ENCODE assay signal across 8 cellular contexts in the genomic region with DNA sequence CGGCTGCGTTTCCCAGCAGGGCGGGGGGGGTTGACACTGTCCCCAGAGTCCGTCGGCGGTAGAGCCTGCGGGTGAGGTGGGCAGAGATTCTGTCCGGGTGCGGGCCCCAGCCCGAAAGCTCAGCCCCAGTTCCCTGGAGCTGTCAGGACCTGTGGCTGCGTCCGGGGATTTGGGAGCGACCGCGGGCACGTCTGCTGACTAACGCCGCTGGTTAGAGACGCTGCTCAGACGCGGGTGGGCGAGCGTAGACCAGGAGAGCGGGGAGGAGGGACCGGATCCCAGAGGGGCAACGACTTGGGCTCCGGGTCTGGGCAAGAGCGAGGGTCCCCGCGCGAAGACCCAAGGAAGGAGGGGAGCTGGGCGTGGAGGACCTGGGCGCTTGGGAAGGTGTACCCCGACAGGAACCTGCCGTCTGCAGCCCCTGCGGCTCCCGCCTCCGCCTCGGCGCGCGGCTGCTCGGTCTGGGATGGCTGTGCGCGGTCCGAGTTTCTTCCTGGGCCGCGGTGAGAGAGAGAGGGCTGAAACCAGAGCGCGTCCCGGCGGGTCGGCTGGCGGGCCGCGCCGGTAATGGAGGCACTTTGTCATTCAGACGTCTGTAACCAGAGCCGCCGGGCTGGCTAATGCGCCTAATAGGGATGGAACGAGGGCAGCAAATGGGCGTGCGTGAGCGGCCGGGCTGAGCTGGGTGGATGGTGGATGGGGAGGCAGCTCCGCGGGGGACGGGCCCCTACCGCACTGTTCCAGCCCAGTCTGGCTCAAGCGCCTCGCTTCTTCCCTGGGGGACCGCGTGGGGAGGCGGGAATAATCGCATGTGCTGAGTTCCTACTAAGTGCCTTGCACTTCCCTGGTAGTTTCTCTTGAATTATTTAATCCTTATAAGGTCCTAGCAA. TPM values are rescaled to one million over a fixed set of nuclear protein-coding genes. Genes with fewer than 3 reads are reported as not detected.
DNase-seq lines count a peak whose midpoint lies in the region; ATAC-seq, FAIRE-seq and TF ChIP-seq lines count a peak whose summit lies in the region.

No MANE protein-coding gene starts in this region.

- H3K9me3 Mint-ChIP-seq in activated CD4-positive, alpha-beta memory T cell treated with anti-CD3 and anti-CD28 coated beads, Interleukin-2, amount 10 ng/mL, durations not matched to agents 7 days and 5 days = no peaks in the 10 kb centered on the region

- peaks cover 24% of the 10 kb centered on the region for H3K4me1 Mint-ChIP-seq in activated CD4-positive, alpha-beta memory T cell treated with anti-CD3 and anti-CD28 coated beads, Interleukin-2, amount 10 ng/mL, durations not matched to agents 7 days and 5 days

- FAIRE-seq in GM12892 (lab: Jason Lieb, UNC) = no peak

- WGBS in neuronal stem cell (ENCODE audit: extremely low coverage in 2 of 2, insufficient read length in 2 of 2, insufficient replicate concordance in 1 of 2), 2 donors = no CpG with 5 or more reads among the region's 76 CpGs

- no peak for ATAC-seq in HG03045 (IDR thresholded peaks at IDR 0.05; ENCODE audit: unreplicated experiment)
- no peak for ATAC-seq in GM21825 (IDR thresholded peaks at IDR 0.05; ENCODE audit: unreplicated experiment)

- POLR2A ChIA-PET in activated CD4-positive, alpha-beta memory T cell treated with anti-CD3 and anti-CD28 coated beads, Interleukin-2, amount 10 ng/mL, durations not matched to agents 7 days and 5 days (lab: Charles Lee) = no interaction called here

- peak overlapping the region; percentile 93 for H2AFZ ChIP-seq in neuronal stem cell (ENCODE audit: low read length)

- no peak overlapping the region for H3K27ac Mint-ChIP-seq in activated CD4-positive, alpha-beta memory T cell treated with anti-CD3 and anti-CD28 coated beads, Interleukin-2, amount 10 ng/mL, durations not matched to agents 7 days and 5 days

- peak overlapping the region; percentile 98 for H3K4me2 ChIP-seq in neuronal stem cell (ENCODE audit: insufficient read depth, low read length, poor library complexity, severe bottlenecking)

- H3K18ac ChIP-seq in neuronal stem cell (ENCODE audit: low read length) = peak overlapping the region; percentile 95

- H2BK120ac ChIP-seq in neuronal stem cell (ENCODE audit: low read depth, low read length) = no peak overlapping the region

- H3K23ac ChIP-seq in neuronal stem cell (ENCODE audit: low read depth, low read length, poor library complexity) = peak overlapping the region; percentile 34

- H3K14ac ChIP-seq in neuronal stem cell (ENCODE audit: low read length) = peak overlapping the region; percentile 58

- no peaks in the 10 kb centered on the region for H3K9me3 ChIP-seq in neuronal stem cell (replicated peaks in 1 of 2; ENCODE audit: control insufficient read depth in 2 of 2, insufficient read depth in 1 of 2, low read depth in 1 of 2, low read length in 2 of 2)

- H4K91ac ChIP-seq in neuronal stem cell (ENCODE audit: low read depth, low read length, poor library complexity) = peak overlapping the region; percentile 93

- no peak for TF ChIP-seq POLR2A in GM12892 (IDR thresholded peaks at IDR 0.05; ENCODE audit: low read depth, low read length)

- peak overlapping the region; percentile 30 for H2AK5ac ChIP-seq in neuronal stem cell (ENCODE audit: low read depth, low read length)

- H2BK5ac ChIP-seq in neuronal stem cell (ENCODE audit: low read length) = peak overlapping the region; percentile 45

- CTCF ChIA-PET in activated CD4-positive, alpha-beta memory T cell treated with anti-CD3 and anti-CD28 coated beads, Interleukin-2, amount 10 ng/mL, durations not matched to agents 7 days and 5 days (lab: Charles Lee) = interaction anchor here (1.0 to 2.1 kb wide), 7 partner anchors 28 to 199 kb away, joined by 3 to 23 read pairs (median 3); no protein-coding TSS in a partner anchor

- peak overlapping the region; percentile 81 for H3K9ac ChIP-seq in neuronal stem cell (ENCODE audit: low read depth, low read length, poor library complexity)

- H3K36me3 Mint-ChIP-seq in activated CD4-positive, alpha-beta memory T cell treated with anti-CD3 and anti-CD28 coated beads, Interleukin-2, amount 10 ng/mL, durations not matched to agents 7 days and 5 days (ENCODE audit: low read depth) = no peaks in the 10 kb centered on the region

- no peaks in the 10 kb centered on the region for H3K36me3 ChIP-seq in neuronal stem cell (replicated peaks in 1 of 2; ENCODE audit: control insufficient read depth in 2 of 2, insufficient read depth in 2 of 2, low read length in 2 of 2)

- no peak for TF ChIP-seq CTCF in fibroblast of the aortic adventitia (IDR thresholded peaks at IDR 0.05; ENCODE audit: insufficient read depth, low read length)

- H3K79me1 ChIP-seq in neuronal stem cell (ENCODE audit: low read depth, low read length) = peaks cover 2% of the 10 kb centered on the region

- H2BK15ac ChIP-seq in neuronal stem cell (ENCODE audit: low read length) = peak overlapping the region; percentile 59

- H3K27me3 Mint-ChIP-seq in activated CD4-positive, alpha-beta memory T cell treated with anti-CD3 and anti-CD28 coated beads, Interleukin-2, amount 10 ng/mL, durations not matched to agents 7 days and 5 days = peaks cover 76% of the 10 kb centered on the region

- H4K8ac ChIP-seq in neuronal stem cell (ENCODE audit: low read depth, low read length) = no peak overlapping the region

- peak overlapping the region; percentile 29 for H3K4me3 Mint-ChIP-seq in activated CD4-positive, alpha-beta memory T cell treated with anti-CD3 and anti-CD28 coated beads, Interleukin-2, amount 10 ng/mL, durations not matched to agents 7 days and 5 days

- no peak overlapping the region for H3K27ac ChIP-seq in neuronal stem cell (replicated peaks; ENCODE audit: low read length)

- no peak overlapping the region for H3K4ac ChIP-seq in neuronal stem cell (ENCODE audit: low read length)

- peaks cover 12 to 15% of the 10 kb centered on the region in 2 donors for H3K4me1 ChIP-seq in neuronal stem cell (ENCODE audit: control insufficient read depth in 2 of 2, insufficient read depth in 1 of 2, low read depth in 1 of 2, low read length in 2 of 2)

- DNase-seq in activated CD4-positive, alpha-beta T cell treated with anti-CD3 and anti-CD28 coated beads for 4 hours = peak; percentile 9 to 17
- DNase-seq in activated CD4-positive, alpha-beta T cell treated with anti-CD3 and anti-CD28 coated beads for 1 hour = no peak
- no peak for DNase-seq in activated CD4-positive, alpha-beta memory T cell treated with anti-CD3 and anti-CD28 coated beads, Interleukin-2, amount 10 ng/mL, durations not matched to agents 7 days and 5 days
- DNase-seq in fibroblast of the aortic adventitia (ENCODE audit: low read depth) (no peak), neuronal stem cell (ENCODE audit: low spot score) (peak; percentile 71), GM12892 (ENCODE audit: insufficient read length) (no peak)

- H3K27me3 ChIP-seq in neuronal stem cell (ENCODE audit: control insufficient read depth in 3 of 3, insufficient read depth in 3 of 3, low read depth in 1 of 3, low read length in 3 of 3) = peaks cover 11 to 88% (median 24%) of the 10 kb centered on the region in 3 experiments

- H3K4me3 ChIP-seq in fibroblast of the aortic adventitia (ENCODE audit: low read depth, low read length) (peak overlapping the region; percentile 22), neuronal stem cell (ENCODE audit: low read length in 2 of 2) (peak overlapping the region; percentile 37 to 92)

- H2BK12ac ChIP-seq in neuronal stem cell (ENCODE audit: low read length) = no peak overlapping the region

RNA-seq across cellular contexts. Expression of a gene that starts 2.3 kb away (rescaled TPM):
- total RNA-seq in activated CD4-positive, alpha-beta memory T cell treated with anti-CD3 and anti-CD28 coated beads, Interleukin-2, amount 10 ng/mL, durations not matched to agents 7 days and 5 days = under 1 TPM; 0.33 to 0.58 TPM
- total RNA-seq in fibroblast of the aortic adventitia (ENCODE audit: low replicate concordance) = 3.3 TPM in 1 of 2 replicates, not detected in the other
- polyA plus RNA-seq in neuronal stem cell (2013, experiment 1 of 2) = 29.4 TPM
- 29.5 TPM for polyA plus RNA-seq in neuronal stem cell (2013, experiment 2 of 2)
- polyA plus RNA-seq in GM12892 (2012; ENCODE audit: missing spikeins) = 0.45 TPM

Comparison
In these comparisons a context has a peak if more than half of its experiments do, and no peak if none do; other contexts are left out.
1. DNase-seq: peak in activated CD4-positive, alpha-beta T cell treated with anti-CD3 and anti-CD28 coated beads for 4 hours (2 of 2) and neuronal stem cell (single experiment); none in activated CD4-positive, alpha-beta T cell treated with anti-CD3 and anti-CD28 coated beads for 1 hour (single experiment), activated CD4-positive, alpha-beta memory T cell treated with anti-CD3 and anti-CD28 coated beads, Interleukin-2, amount 10 ng/mL, durations not matched to agents 7 days and 5 days (single experiment), fibroblast of the aortic adventitia (single experiment) and GM12892 (single experiment).